In genomic region chrX:153539171-153539978, GRCh38 we compare ENCODE assay signal across 8 cellular contexts. TPM values are rescaled to one million over a fixed set of nuclear protein-coding genes. Genes with fewer than 3 reads are reported as not detected.
A peak's percentile ranks its signal among the peaks of the same experiment; 100 is the strongest.
DNase-seq lines count a peak whose midpoint lies in the region; ATAC-seq and TF ChIP-seq lines count a peak whose summit lies in the region.

No MANE protein-coding gene starts in this region.

- no peak overlapping the region for H3K18ac ChIP-seq in mesenchymal stem cell (ENCODE audit: low read depth in 1 of 2, low read length in 2 of 2)

- no peak overlapping the region for H3K4me2 ChIP-seq in mesenchymal stem cell (ENCODE audit: low read length, poor library complexity, severe bottlenecking)

- no peak overlapping the region for H3K14ac ChIP-seq in mesenchymal stem cell (ENCODE audit: low read length in 2 of 2)

- peaks cover 2% of the 10 kb centered on the region for H3K27me3 Mint-ChIP-seq in activated CD4-positive, alpha-beta memory T cell treated with anti-CD3 and anti-CD28 coated beads for 36 hours

- no peak overlapping the region for H3K27ac Mint-ChIP-seq in activated CD4-positive, alpha-beta memory T cell treated with anti-CD3 and anti-CD28 coated beads for 36 hours

- H3K4me1 ChIP-seq in HEK293 (ENCODE audit: control insufficient read depth, insufficient read depth, low read length) = no peaks in the 10 kb centered on the region
- no peaks in the 10 kb centered on the region for H3K4me1 ChIP-seq in effector memory CD4-positive, alpha-beta T cell (ENCODE audit: control insufficient read depth, insufficient read depth, low read length, poor library complexity, severe bottlenecking)
- H3K4me1 ChIP-seq in mesenchymal stem cell (ENCODE audit: control insufficient read depth, insufficient read depth, low read depth, low read length) = peaks cover 3% of the 10 kb centered on the region

- H2BK5ac ChIP-seq in mesenchymal stem cell (ENCODE audit: low read depth, low read length, poor library complexity, severe bottlenecking) = no peak overlapping the region

- CTCF ChIA-PET in HEK293 (lab: Yijun Ruan, JAX) = interaction anchor here (0.5 to 3.5 kb wide), 53 partner anchors 9 to 1155 kb away, joined by 3 to 63 read pairs (median 5); partner anchors contain the start of genes DUSP9 and HAUS7
- CTCF ChIA-PET in activated CD4-positive, alpha-beta memory T cell treated with anti-CD3 and anti-CD28 coated beads for 36 hours (lab: Charles Lee) = interaction anchor here (0.6 to 2.9 kb wide), 34 partner anchors 8 to 580 kb away, joined by 3 to 50 read pairs (median 5); partner anchors contain the start of genes DUSP9 and TREX2

- H3K36me3 Mint-ChIP-seq in activated CD4-positive, alpha-beta memory T cell treated with anti-CD3 and anti-CD28 coated beads for 36 hours = no peaks in the 10 kb centered on the region

- no peak overlapping the region for H4K91ac ChIP-seq in mesenchymal stem cell (ENCODE audit: low read length)

- H3K27ac ChIP-seq in HEK293 (ENCODE audit: extremely low read depth, low read depth, low read length) (no peak overlapping the region), mesenchymal stem cell (ENCODE audit: low read length, poor library complexity, severe bottlenecking) (no peak overlapping the region)
- H3K27ac ChIP-seq in effector memory CD4-positive, alpha-beta T cell (ENCODE audit: insufficient read depth, low read length, poor library complexity, severe bottlenecking) = no peak overlapping the region

- H3K9me3 ChIP-seq in HEK293 (ENCODE audit: control insufficient read depth, insufficient read depth, low read depth, low read length) = no peaks in the 10 kb centered on the region
- no peaks in the 10 kb centered on the region for H3K9me3 ChIP-seq in effector memory CD4-positive, alpha-beta T cell (ENCODE audit: control insufficient read depth, low read length)
- H3K9me3 ChIP-seq in mesenchymal stem cell (ENCODE audit: control insufficient read depth, low read length) = no peaks in the 10 kb centered on the region

- no peak overlapping the region for H2AK5ac ChIP-seq in mesenchymal stem cell (ENCODE audit: low read length, severe bottlenecking)

- no peaks in the 10 kb centered on the region for H3K9me3 Mint-ChIP-seq in activated CD4-positive, alpha-beta memory T cell treated with anti-CD3 and anti-CD28 coated beads for 36 hours

- H2BK15ac ChIP-seq in mesenchymal stem cell (ENCODE audit: low read depth, poor library complexity, severe bottlenecking) = no peak overlapping the region

- H3K4ac ChIP-seq in mesenchymal stem cell (ENCODE audit: low read depth in 1 of 2, low read length in 2 of 2) = no peak overlapping the region

- H2AFZ ChIP-seq in mesenchymal stem cell (ENCODE audit: low read depth, low read length) = no peak overlapping the region

- POLR2A ChIA-PET in HEK293 (lab: Yijun Ruan, JAX) = no interaction called here
- POLR2A ChIA-PET in activated CD4-positive, alpha-beta memory T cell treated with anti-CD3 and anti-CD28 coated beads for 36 hours (lab: Charles Lee) = no interaction called here

- H2BK12ac ChIP-seq in mesenchymal stem cell (ENCODE audit: low read length in 2 of 2) = no peak overlapping the region

- DNase-seq in GDM1 (lab: John Stamatoyannopoulos, UW) (peak; percentile 31), NCI-H226 (peak; percentile 35), mesenchymal stem cell (peak; percentile 49)
- DNase-seq in activated CD4-positive, alpha-beta memory T cell treated with anti-CD3 and anti-CD28 coated beads for 36 hours = peak; percentile 69
- peak; percentile 16 to 27 (median 19) for DNase-seq in effector memory CD4-positive, alpha-beta T cell
- DNase-seq in stimulated activated CD8-positive, alpha-beta memory T cell treated with anti-CD3 and anti-CD28 coated beads, Interleukin-4, amount 100 ng/mL, for 24 hours (ENCODE audit: low read depth) = peak; percentile 36

- H3K4me3 Mint-ChIP-seq in activated CD4-positive, alpha-beta memory T cell treated with anti-CD3 and anti-CD28 coated beads for 36 hours = no peak overlapping the region

- no peaks in the 10 kb centered on the region for H3K36me3 ChIP-seq in HEK293 (ENCODE audit: control insufficient read depth in 2 of 2, insufficient read depth in 1 of 2, low read length in 2 of 2)
- H3K36me3 ChIP-seq in effector memory CD4-positive, alpha-beta T cell (ENCODE audit: control insufficient read depth, insufficient read depth, low read length) = no peaks in the 10 kb centered on the region
- H3K36me3 ChIP-seq in mesenchymal stem cell (ENCODE audit: control insufficient read depth in 1 of 2, insufficient read depth in 2 of 2, low read depth in 1 of 2, low read length in 2 of 2) = no peaks in the 10 kb centered on the region

- no peak overlapping the region for H3K9ac ChIP-seq in mesenchymal stem cell (ENCODE audit: low read length)

- no peaks in the 10 kb centered on the region for H3K4me1 Mint-ChIP-seq in activated CD4-positive, alpha-beta memory T cell treated with anti-CD3 and anti-CD28 coated beads for 36 hours (ENCODE audit: low read depth)

- H2BK120ac ChIP-seq in mesenchymal stem cell (ENCODE audit: low read depth, low read length) = no peak overlapping the region

- WGBS in mesenchymal stem cell = 45% methylated on average over 29 of the region's 31 CpGs

- TF ChIP-seq CTCF in HEK293 (tag by site-specific recombination; IDR thresholded peaks at IDR 0.05) = peak; percentile 99

- H4K8ac ChIP-seq in mesenchymal stem cell (ENCODE audit: low read length) = no peak overlapping the region

- no peak overlapping the region for H3K4me3 ChIP-seq in HEK293 (ENCODE audit: low read depth, low read length)
- no peak overlapping the region for H3K4me3 ChIP-seq in effector memory CD4-positive, alpha-beta T cell (ENCODE audit: insufficient read depth, low read depth, low read length, poor library complexity, severe bottlenecking)
- H3K4me3 ChIP-seq in mesenchymal stem cell (ENCODE audit: insufficient read depth in 1 of 2, low read depth in 1 of 2, low read length in 2 of 2) = no peak overlapping the region

- no peaks in the 10 kb centered on the region for H3K79me1 ChIP-seq in mesenchymal stem cell (replicated peaks; ENCODE audit: low read length, poor library complexity, severe bottlenecking)

- no peak overlapping the region for H3K23ac ChIP-seq in mesenchymal stem cell (ENCODE audit: low read length in 2 of 2)

- no peak for ATAC-seq in GM18873 (IDR thresholded peaks at IDR 0.05; ENCODE audit: low FRiP score, unreplicated experiment)

- H3K27me3 ChIP-seq in effector memory CD4-positive, alpha-beta T cell (replicated peaks; ENCODE audit: control insufficient read depth, insufficient read depth, low read length, poor library complexity, severe bottlenecking) = no peaks in the 10 kb centered on the region
- peaks cover 4 to 54% of the 10 kb centered on the region in 2 experiments for H3K27me3 ChIP-seq in mesenchymal stem cell (ENCODE audit: control insufficient read depth in 1 of 2, insufficient read depth in 1 of 2, low read length in 2 of 2)

- intact Hi-C loops in activated CD4-positive, alpha-beta memory T cell treated with anti-CD3 and anti-CD28 coated beads for 36 hours (cut with micrococcal nuclease) = loop anchor here (5.0 kb wide), 1 partner anchor 128 kb away; no protein-coding TSS in a partner anchor

TF ChIP-seq in HEK293, 187 proteins besides CTCF, POLR2A, EP300 and RAD21 (continues in another document):
- no peak for TF ChIP-seq ZNF140 (tag by site-specific recombination; IDR thresholded peaks at IDR 0.05)
- no peak for TF ChIP-seq ZNF529 (tag by site-specific recombination; IDR thresholded peaks at IDR 0.05; ENCODE audit: insufficient replicate concordance)
- TF ChIP-seq, protein P1, sequence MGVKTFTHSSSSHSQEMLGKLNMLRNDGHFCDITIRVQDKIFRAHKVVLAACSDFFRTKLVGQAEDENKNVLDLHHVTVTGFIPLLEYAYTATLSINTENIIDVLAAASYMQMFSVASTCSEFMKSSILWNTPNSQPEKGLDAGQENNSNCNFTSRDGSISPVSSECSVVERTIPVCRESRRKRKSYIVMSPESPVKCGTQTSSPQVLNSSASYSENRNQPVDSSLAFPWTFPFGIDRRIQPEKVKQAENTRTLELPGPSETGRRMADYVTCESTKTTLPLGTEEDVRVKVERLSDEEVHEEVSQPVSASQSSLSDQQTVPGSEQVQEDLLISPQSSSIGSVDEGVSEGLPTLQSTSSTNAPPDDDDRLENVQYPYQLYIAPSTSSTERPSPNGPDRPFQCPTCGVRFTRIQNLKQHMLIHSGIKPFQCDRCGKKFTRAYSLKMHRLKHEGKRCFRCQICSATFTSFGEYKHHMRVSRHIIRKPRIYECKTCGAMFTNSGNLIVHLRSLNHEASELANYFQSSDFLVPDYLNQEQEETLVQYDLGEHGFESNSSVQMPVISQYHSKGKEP (tag by site-specific recombination; IDR thresholded peaks at IDR 0.05) = no peak
- no peak for TF ChIP-seq ZNF777 (tag by site-specific recombination; IDR thresholded peaks at IDR 0.05; ENCODE audit: borderline replicate concordance)
- no peak for TF ChIP-seq ZNF10 (tag by site-specific recombination; IDR thresholded peaks at IDR 0.05)
- peak; percentile 85 for TF ChIP-seq ZNF654 (tag by site-specific recombination; IDR thresholded peaks at IDR 0.05; ENCODE audit: low read depth)
- TF ChIP-seq ZNF391 (tag by site-specific recombination; IDR thresholded peaks at IDR 0.05; ENCODE audit: borderline replicate concordance, low read depth) = no peak; the same call in 1 of the 2 replicates
- TF ChIP-seq ZNF354C (tag by site-specific recombination; IDR thresholded peaks at IDR 0.05; ENCODE audit: borderline replicate concordance, low read depth) = no peak
- TF ChIP-seq, protein P2, sequence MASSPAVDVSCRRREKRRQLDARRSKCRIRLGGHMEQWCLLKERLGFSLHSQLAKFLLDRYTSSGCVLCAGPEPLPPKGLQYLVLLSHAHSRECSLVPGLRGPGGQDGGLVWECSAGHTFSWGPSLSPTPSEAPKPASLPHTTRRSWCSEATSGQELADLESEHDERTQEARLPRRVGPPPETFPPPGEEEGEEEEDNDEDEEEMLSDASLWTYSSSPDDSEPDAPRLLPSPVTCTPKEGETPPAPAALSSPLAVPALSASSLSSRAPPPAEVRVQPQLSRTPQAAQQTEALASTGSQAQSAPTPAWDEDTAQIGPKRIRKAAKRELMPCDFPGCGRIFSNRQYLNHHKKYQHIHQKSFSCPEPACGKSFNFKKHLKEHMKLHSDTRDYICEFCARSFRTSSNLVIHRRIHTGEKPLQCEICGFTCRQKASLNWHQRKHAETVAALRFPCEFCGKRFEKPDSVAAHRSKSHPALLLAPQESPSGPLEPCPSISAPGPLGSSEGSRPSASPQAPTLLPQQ (tag by site-specific recombination; IDR thresholded peaks at IDR 0.05) = 0 out of 2 replicates have a peak, but pooled peaks have one; percentile 25

RNA-seq across cellular contexts. Expression of gene ATP2B3, which starts 21.9 kb away (rescaled TPM):
- total RNA-seq in activated CD4-positive, alpha-beta memory T cell treated with anti-CD3 and anti-CD28 coated beads for 36 hours = not detected
- polyA plus RNA-seq in mesenchymal stem cell (2013, experiment 1 of 2) = 0.06 TPM
- not detected for polyA plus RNA-seq in mesenchymal stem cell (2013, experiment 2 of 2)

RNA-seq across cellular contexts. Expression of gene BGN, which starts 44.6 kb away (rescaled TPM):
- total RNA-seq in activated CD4-positive, alpha-beta memory T cell treated with anti-CD3 and anti-CD28 coated beads for 36 hours = not detected
- 9.9 TPM for polyA plus RNA-seq in mesenchymal stem cell (2013, experiment 1 of 2)
- 8.6 TPM for polyA plus RNA-seq in mesenchymal stem cell (2013, experiment 2 of 2)

RNA-seq across cellular contexts. Expression of gene CCNQ, which starts 59.6 kb away (rescaled TPM):
- 10 to 100 TPM; 18.1 to 18.9 TPM for total RNA-seq in activated CD4-positive, alpha-beta memory T cell treated with anti-CD3 and anti-CD28 coated beads for 36 hours
- 24.5 TPM for polyA plus RNA-seq in mesenchymal stem cell (2013, experiment 1 of 2)
- polyA plus RNA-seq in mesenchymal stem cell (2013, experiment 2 of 2) = 26.2 TPM

Comparison
In these comparisons a context has a peak if more than half of its experiments do, and no peak if none do; other contexts are left out.
1. DNase-seq: peak in every context shown above with its lines; median percentile 69 in activated CD4-positive, alpha-beta memory T cell treated with anti-CD3 and anti-CD28 coated beads for 36 hours; 49 in mesenchymal stem cell; 36 in stimulated activated CD8-positive, alpha-beta memory T cell treated with anti-CD3 and anti-CD28 coated beads, Interleukin-4, amount 100 ng/mL, for 24 hours; 35 in NCI-H226; 31 in GDM1; 19 in effector memory CD4-positive, alpha-beta T cell.